Comparison of ENCODE assay signal across 29 cellular contexts in the genomic region with DNA sequence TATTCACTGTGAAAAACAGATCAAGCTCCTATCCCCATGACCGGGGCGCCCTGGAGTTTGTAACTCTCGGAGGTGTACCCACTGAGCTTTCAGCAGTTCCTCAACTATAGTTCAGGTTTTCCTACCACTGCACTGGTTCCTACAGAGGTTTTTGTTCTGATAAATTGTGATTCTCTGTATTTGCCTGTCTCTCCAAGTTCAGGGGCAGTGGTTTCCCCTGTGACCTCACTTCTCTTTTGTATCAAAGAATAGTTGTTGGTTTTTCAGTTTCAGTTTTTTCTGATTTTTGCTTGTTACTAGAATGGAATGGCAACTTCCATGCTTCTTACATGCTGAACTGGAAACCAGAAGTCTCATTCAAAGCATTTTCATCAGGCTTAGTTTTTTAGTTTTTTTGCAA. TPM values are rescaled to one million over a fixed set of nuclear protein-coding genes. Genes with fewer than 3 reads are reported as not detected.
DNase-seq lines count a peak whose midpoint lies in the region; ATAC-seq and TF ChIP-seq lines count a peak whose summit lies in the region.
"Had no signal": no experiment of that assay in that cellular context is flagged by ENCODE, and none has a peak within 500 bp of the region (broad histone marks: within the 10 kb centered on the region; RNA-seq: fewer than 3 reads in every experiment).

No MANE protein-coding gene starts in this region.

- peaks cover 7 to 36% (median 19%) of the 10 kb centered on the region in 11 experiments for H3K9me3 ChIP-seq in BLaER1 treated with 17β-estradiol and CSF1 and Interleukin-3, amounts not matched to agents 10 nM and 100 nM (replicated peaks in 1 of 11)
- no peaks in the 10 kb centered on the region for H3K9me3 ChIP-seq in mammary epithelial cell (replicated peaks; ENCODE audit: insufficient read depth, low read length)
- H3K9me3 ChIP-seq: lower lobe of right lung had no signal

- TF ChIP-seq CTCF in GM20000 (IDR thresholded peaks at IDR 0.05; ENCODE audit: extremely low read depth, missing control alignments) (no peak), KMS-11 (conservative IDR thresholded peaks at IDR 0.05; ENCODE audit: low read depth, low read length) (no peak), neural crest cell (conservative IDR thresholded peaks at IDR 0.05) (no peak), mammary epithelial cell (conservative IDR thresholded peaks at IDR 0.05 in 1 of 2, IDR thresholded peaks at IDR 0.05 in 1 of 2; ENCODE audit: extremely low read depth in 1 of 2, insufficient read depth in 1 of 2, low read depth in 1 of 2, low read length in 2 of 2) (no peak)

- in situ Hi-C loops in mammary epithelial cell (cut with MboI; ENCODE audit: low sequenced_read_pairs in 2 of 2): no loop called here

- H3K4me1 ChIP-seq in BLaER1 treated with 17β-estradiol and CSF1 and Interleukin-3, amounts not matched to agents 10 nM and 100 nM: peaks cover 8 to 20% (median 13%) of the 10 kb centered on the region in 10 experiments; a peak in 18 of 20 replicates
- H3K4me1 ChIP-seq in KMS-11 (ENCODE audit: low read depth, poor library complexity, severe bottlenecking): peaks cover 21% of the 10 kb centered on the region
- H3K4me1 ChIP-seq in mammary epithelial cell (ENCODE audit: insufficient read depth, low read length): no peaks in the 10 kb centered on the region
- H3K4me1 ChIP-seq: esophagus muscularis mucosa, foreskin keratinocyte, lower lobe of right lung, parathyroid adenoma, right atrium auricular region had no signal

- no peaks in the 10 kb centered on the region for H3K27me3 Mint-ChIP-seq in neural crest cell (ENCODE audit: low read depth)
- no peaks in the 10 kb centered on the region for H3K27me3 Mint-ChIP-seq in activated CD8-positive, alpha-beta memory T cell treated with anti-CD3 and anti-CD28 coated beads, Interleukin-2, amount 10 ng/mL, durations not matched to agents 7 days and 5 days
- H3K27me3 Mint-ChIP-seq: activated naive CD4-positive, alpha-beta T cell treated with anti-CD3 and anti-CD28 coated beads, Interleukin-2, amount 50 U/mL, for 24 hours; dendritic cell treated with granulocyte-macrophage colony-stimulating factor and Interleukin-4, amounts not matched to agents 40 ng/mL and 50 ng/mL, for 4 days had no signal

- peak overlapping the region in 4 of 11 experiments; percentile 16 to 31 (median 24); a peak in 5 of 22 replicates for H3K27ac ChIP-seq in BLaER1 treated with 17β-estradiol and CSF1 and Interleukin-3, amounts not matched to agents 10 nM and 100 nM
- H3K27ac ChIP-seq in KMS-11 (peak overlapping the region; percentile 27; the same call in 1 of the 2 replicates), mammary epithelial cell (ENCODE audit: insufficient read depth, low read depth, low read length) (no peak overlapping the region)
- H3K27ac ChIP-seq: esophagus muscularis mucosa, foreskin keratinocyte, lower lobe of right lung, parathyroid adenoma, right atrium auricular region had no signal

- H3K27ac Mint-ChIP-seq in neural crest cell (ENCODE audit: unreplicated experiment): peak overlapping the region; percentile 79
- no peak overlapping the region for H3K27ac Mint-ChIP-seq in activated CD8-positive, alpha-beta memory T cell treated with anti-CD3 and anti-CD28 coated beads, Interleukin-2, amount 10 ng/mL, durations not matched to agents 7 days and 5 days
- H3K27ac Mint-ChIP-seq: activated naive CD4-positive, alpha-beta T cell treated with anti-CD3 and anti-CD28 coated beads, Interleukin-2, amount 50 U/mL, for 24 hours; CD8-positive, alpha-beta memory T cell; dendritic cell treated with granulocyte-macrophage colony-stimulating factor and Interleukin-4, amounts not matched to agents 40 ng/mL and 50 ng/mL, for 4 days; GM23338; HFFc6; nephron progenitor cell; WTC11 had no signal

- no peak overlapping the region for H3K4me3 ChIP-seq in BLaER1 treated with 17β-estradiol and CSF1 and Interleukin-3, amounts not matched to agents 10 nM and 100 nM
- no peak overlapping the region for H3K4me3 ChIP-seq in KMS-11 (IDR thresholded peaks at IDR 0.05; ENCODE audit: insufficient read depth, low read depth, low read length)
- H3K4me3 ChIP-seq in mammary epithelial cell (replicated peaks in 1 of 3; ENCODE audit: insufficient read depth in 1 of 3, low read depth in 2 of 3, low read length in 3 of 3): no peak overlapping the region
- H3K4me3 ChIP-seq: esophagus muscularis mucosa, GM23338, heart left ventricle, lower lobe of right lung, right atrium auricular region had no signal

- H3K36me3 Mint-ChIP-seq in neural crest cell (ENCODE audit: low read depth): peaks cover 2% of the 10 kb centered on the region
- no peaks in the 10 kb centered on the region for H3K36me3 Mint-ChIP-seq in activated CD8-positive, alpha-beta memory T cell treated with anti-CD3 and anti-CD28 coated beads, Interleukin-2, amount 10 ng/mL, durations not matched to agents 7 days and 5 days
- H3K36me3 Mint-ChIP-seq: activated naive CD4-positive, alpha-beta T cell treated with anti-CD3 and anti-CD28 coated beads, Interleukin-2, amount 50 U/mL, for 24 hours; CD8-positive, alpha-beta memory T cell had no signal

- no TSS peak for BruUV-seq in mammary epithelial cell (replicated peaks; lab: Mats Ljungman, UMichigan)

- peaks cover 75 to 100% (median 97%) of the 10 kb centered on the region in 11 experiments for H3K27me3 ChIP-seq in BLaER1 treated with 17β-estradiol and CSF1 and Interleukin-3, amounts not matched to agents 10 nM and 100 nM
- H3K27me3 ChIP-seq in KMS-11 (ENCODE audit: insufficient read depth, low read depth) (no peaks in the 10 kb centered on the region), mammary epithelial cell (ENCODE audit: insufficient read depth, low read length) (no peaks in the 10 kb centered on the region)
- H3K27me3 ChIP-seq: esophagus muscularis mucosa, foreskin keratinocyte, right atrium auricular region had no signal

- no peak overlapping the region for H3K4me3 Mint-ChIP-seq in neural crest cell
- no peak overlapping the region for H3K4me3 Mint-ChIP-seq in activated CD8-positive, alpha-beta memory T cell treated with anti-CD3 and anti-CD28 coated beads, Interleukin-2, amount 10 ng/mL, durations not matched to agents 7 days and 5 days
- H3K4me3 Mint-ChIP-seq: activated naive CD4-positive, alpha-beta T cell treated with anti-CD3 and anti-CD28 coated beads, Interleukin-2, amount 50 U/mL, for 24 hours; CD8-positive, alpha-beta memory T cell; dendritic cell treated with granulocyte-macrophage colony-stimulating factor and Interleukin-4, amounts not matched to agents 40 ng/mL and 50 ng/mL, for 4 days; GM23338; HFFc6; nephron progenitor cell; WTC11 had no signal

- intact Hi-C loops in mammary epithelial cell (cut with micrococcal nuclease): no loop called here

- 86% methylated on average over 3 of the region's 3 CpGs for WGBS in mammary epithelial cell (ENCODE audit: low coverage, missing lambda C conversion rate)

- no peak for ATAC-seq in activated CD8-positive, alpha-beta memory T cell treated with anti-CD3 and anti-CD28 coated beads, Interleukin-2, amount 10 ng/mL, durations not matched to agents 7 days and 5 days
- ATAC-seq: foreskin keratinocyte, GM23338, heart left ventricle, lower lobe of right lung, Panc1, WTC11 had no signal

- CTCF ChIA-PET in mammary epithelial cell (lab: Charles Lee; ENCODE audit: low non-redundant PET): no interaction called here
- CTCF ChIA-PET in activated CD8-positive, alpha-beta memory T cell treated with anti-CD3 and anti-CD28 coated beads, Interleukin-2, amount 10 ng/mL, durations not matched to agents 7 days and 5 days (lab: Charles Lee): no interaction called here

- H3K9ac ChIP-seq in BLaER1 treated with 17β-estradiol and CSF1 and Interleukin-3, amounts not matched to agents 10 nM and 100 nM: no peak overlapping the region
- H3K9ac ChIP-seq in KMS-11 (no peak overlapping the region; the same call in 1 of the 2 replicates), mammary epithelial cell (ENCODE audit: insufficient read depth, low read length) (no peak overlapping the region)
- H3K9ac ChIP-seq: parathyroid adenoma had no signal

- no peaks in the 10 kb centered on the region for H3K36me3 ChIP-seq in BLaER1 treated with 17β-estradiol and CSF1 and Interleukin-3, amounts not matched to agents 10 nM and 100 nM
- H3K36me3 ChIP-seq in KMS-11 (ENCODE audit: insufficient read depth) (no peaks in the 10 kb centered on the region), mammary epithelial cell (ENCODE audit: insufficient read depth, low read length) (no peaks in the 10 kb centered on the region)
- H3K36me3 ChIP-seq: esophagus muscularis mucosa, heart left ventricle, lower lobe of right lung, right atrium auricular region had no signal

- peaks cover 2% of the 10 kb centered on the region for H3K9me3 Mint-ChIP-seq in neural crest cell
- H3K9me3 Mint-ChIP-seq in activated CD8-positive, alpha-beta memory T cell treated with anti-CD3 and anti-CD28 coated beads, Interleukin-2, amount 10 ng/mL, durations not matched to agents 7 days and 5 days (ENCODE audit: low read depth): peaks cover 2% of the 10 kb centered on the region
- H3K9me3 Mint-ChIP-seq: activated naive CD4-positive, alpha-beta T cell treated with anti-CD3 and anti-CD28 coated beads, Interleukin-2, amount 50 U/mL, for 24 hours; dendritic cell treated with granulocyte-macrophage colony-stimulating factor and Interleukin-4, amounts not matched to agents 40 ng/mL and 50 ng/mL, for 4 days had no signal

- H3K79me2 ChIP-seq in KMS-11 (ENCODE audit: insufficient read depth, low read depth) (no peaks in the 10 kb centered on the region), mammary epithelial cell (ENCODE audit: insufficient read depth, low read length) (no peaks in the 10 kb centered on the region)
- H3K79me2 ChIP-seq: parathyroid adenoma had no signal

- dilution Hi-C loops in mammary epithelial cell (cut with HindIII; ENCODE audit: low sequenced_read_pairs): no loop called here

- H3K4me1 Mint-ChIP-seq in neural crest cell: peaks cover 29% of the 10 kb centered on the region
- no peaks in the 10 kb centered on the region for H3K4me1 Mint-ChIP-seq in activated CD8-positive, alpha-beta memory T cell treated with anti-CD3 and anti-CD28 coated beads, Interleukin-2, amount 10 ng/mL, durations not matched to agents 7 days and 5 days
- H3K4me1 Mint-ChIP-seq: activated naive CD4-positive, alpha-beta T cell treated with anti-CD3 and anti-CD28 coated beads, Interleukin-2, amount 50 U/mL, for 24 hours; CD8-positive, alpha-beta memory T cell had no signal

- DNase-seq in GM20000 (ENCODE audit: low spot score) (peak; percentile 2), neural crest cell (ENCODE audit: low read depth, low spot score) (no peak), mammary epithelial cell (no peak), T-helper 2 cell (no peak), DMS153 treated with DMSO at 0.1 percent for 48 hours (lab: John Stamatoyannopoulos, UW; ENCODE audit: unreplicated experiment) (no peak)
- no peak for DNase-seq in activated CD8-positive, alpha-beta memory T cell treated with anti-CD3 and anti-CD28 coated beads, Interleukin-2, amount 10 ng/mL, durations not matched to agents 7 days and 5 days
- DNase-seq: CD8-positive, alpha-beta memory T cell; DMS 273 treated with DMSO at 0.1 percent for 48 hours; foreskin keratinocyte; heart left ventricle; HFFc6; kidney glomerular epithelial cell; lower lobe of right lung; NCI-H1105 treated with DMSO at 0.1 percent for 48 hours; NCI-H1930; NCI-H526 treated with DMSO at 0.1 percent for 48 hours; nephron progenitor cell; SIG-M5; stimulated activated CD4-positive, alpha-beta T cell treated with anti-CD3 and anti-CD28 coated beads, Interleukin-2, amount 100 ng/mL, for 48 hours had no signal

- H2AFZ ChIP-seq in KMS-11 (ENCODE audit: low read depth): peak overlapping the region; percentile 39
- H2AFZ ChIP-seq in mammary epithelial cell (ENCODE audit: low read depth, low read length): no peak overlapping the region
- H2AFZ ChIP-seq: GM23338, parathyroid adenoma had no signal

- H4K20me1 ChIP-seq in BLaER1 treated with 17β-estradiol and CSF1 and Interleukin-3, amounts not matched to agents 10 nM and 100 nM: no peaks in the 10 kb centered on the region
- H4K20me1 ChIP-seq in KMS-11 (ENCODE audit: insufficient read depth) (no peaks in the 10 kb centered on the region), mammary epithelial cell (ENCODE audit: insufficient read depth, low read length) (no peaks in the 10 kb centered on the region)

- peak overlapping the region; percentile 13 to 50 (median 39); a peak in 21 of 22 replicates for H3K4me2 ChIP-seq in BLaER1 treated with 17β-estradiol and CSF1 and Interleukin-3, amounts not matched to agents 10 nM and 100 nM
- H3K4me2 ChIP-seq in KMS-11 (peak overlapping the region; percentile 39), mammary epithelial cell (ENCODE audit: insufficient read depth, low read depth, low read length) (no peak overlapping the region)
- H3K4me2 ChIP-seq: GM23338 had no signal

RNA-seq across cellular contexts. Expression of a gene that starts 56.8 kb away (rescaled TPM):
- total RNA-seq in neural crest cell (286 and 307 TPM in 2 replicates), mammary epithelial cell (100 to 1,000 TPM; 253 to 393 TPM)
- polyA plus RNA-seq in mammary epithelial cell: 172 TPM
- polyA minus RNA-seq in mammary epithelial cell: 416 TPM
- total RNA-seq in activated CD8-positive, alpha-beta memory T cell treated with anti-CD3 and anti-CD28 coated beads, Interleukin-2, amount 10 ng/mL, durations not matched to agents 7 days and 5 days: 1 to 10 TPM in 1 of 2 experiments, under 1 TPM in 1; 0.79 to 3.7 TPM
- polyA plus RNA-seq: CD8-positive, alpha-beta memory T cell had no signal

Comparison
In these comparisons a context has a peak if more than half of its experiments do, and no peak if none do; other contexts are left out.
1. RNA of a gene that starts 56.8 kb away (total RNA-seq): 253 to 393 TPM in mammary epithelial cell and 286 to 307 TPM in neural crest cell; 0.79 to 3.7 TPM in activated CD8-positive, alpha-beta memory T cell treated with anti-CD3 and anti-CD28 coated beads, Interleukin-2, amount 10 ng/mL, durations not matched to agents 7 days and 5 days; every median in the first group is over 10 times any median in the second.